ENCODE assay signal across 26 cellular contexts in genomic region chr11:9332655-9333054, GRCh38.
"Had no signal": no experiment of that assay in that cellular context is flagged by ENCODE, and none has a peak within 500 bp of the region (broad histone marks: within the 10 kb centered on the region; RNA-seq: fewer than 3 reads in every experiment).

No MANE protein-coding gene starts in this region.

- DNase-seq: naive B cell; naive thymus-derived CD8-positive, alpha-beta T cell; nephron progenitor cell; nucleus accumbens; pancreas; right cardiac atrium; spleen; stimulated activated CD4-positive, alpha-beta T cell treated with anti-CD3 and anti-CD28 coated beads, Interleukin-12 subunit alpha, Interleukin-12 subunit beta, amount 100 ng/mL, for 4 hours; stimulated activated CD4-positive, alpha-beta T cell treated with anti-CD3 and anti-CD28 coated beads, Interleukin-1b, Interleukin-23, amount 100 ng/mL, for 48 hours; stimulated activated CD4-positive, alpha-beta T cell treated with anti-CD3 and anti-CD28 coated beads, Interleukin-4, amount 100 ng/mL, for 1 hour; stimulated activated CD4-positive, alpha-beta T cell treated with anti-CD3 and anti-CD28 coated beads, Interleukin-4, amount 100 ng/mL, for 4 hours; stimulated activated CD8-positive, alpha-beta memory T cell treated with anti-CD3 and anti-CD28 coated beads, Interleukin-4, amount 100 ng/mL, for 48 hours; stimulated activated naive CD4-positive, alpha-beta T cell treated with Interleukin-2 at 50 U/mL for 16 hours; stomach; thyroid gland; upper lobe of right lung; uterus had no signal

- ATAC-seq: naive thymus-derived CD8-positive, alpha-beta T cell; natural killer cell treated with Interleukin-12 subunit alpha and Interleukin-12 subunit beta and Interleukin-15 and Interleukin-18, amount 100 ng/mL, for 72 hours; pancreas; right cardiac atrium; sciatic nerve; stimulated activated memory B cell treated with anti-CD40 and anti-IgM and Interleukin-4, amounts not matched to agents 10 μg/mL and 1 μg/mL and 100 μg/mL, for 72 hours; upper lobe of right lung had no signal

- H3K9me3 ChIP-seq: neutrophil, pancreas, prostate gland, spleen, stomach, thoracic aorta, thyroid gland, tibial nerve, upper lobe of right lung, uterus had no signal

- H3K36me3 ChIP-seq: neutrophil, pancreas, prostate gland, spleen, stomach, thoracic aorta, thyroid gland, tibial nerve, upper lobe of right lung, uterus had no signal

- H3K4me3 ChIP-seq: pancreas, prostate gland, skin epidermis, smooth muscle cell, spleen, stomach, thoracic aorta, thyroid gland, tibial nerve, upper lobe of right lung, uterus had no signal

- H3K4me2 ChIP-seq: smooth muscle cell had no signal

- H3K27me3 ChIP-seq: neutrophil, pancreas, spleen, stomach, thyroid gland, tibial nerve, upper lobe of right lung, uterus had no signal

- H3K27ac ChIP-seq: neutrophil, pancreas, prostate gland, skin epidermis, spleen, stomach, thoracic aorta, thyroid gland, tibial nerve, upper lobe of right lung, uterus had no signal

- H3K4me1 ChIP-seq: pancreas, prostate gland, spleen, stomach, thyroid gland, tibial nerve, uterus had no signal
